8 cellular contexts compared by ENCODE assay signal in the genomic region with DNA sequence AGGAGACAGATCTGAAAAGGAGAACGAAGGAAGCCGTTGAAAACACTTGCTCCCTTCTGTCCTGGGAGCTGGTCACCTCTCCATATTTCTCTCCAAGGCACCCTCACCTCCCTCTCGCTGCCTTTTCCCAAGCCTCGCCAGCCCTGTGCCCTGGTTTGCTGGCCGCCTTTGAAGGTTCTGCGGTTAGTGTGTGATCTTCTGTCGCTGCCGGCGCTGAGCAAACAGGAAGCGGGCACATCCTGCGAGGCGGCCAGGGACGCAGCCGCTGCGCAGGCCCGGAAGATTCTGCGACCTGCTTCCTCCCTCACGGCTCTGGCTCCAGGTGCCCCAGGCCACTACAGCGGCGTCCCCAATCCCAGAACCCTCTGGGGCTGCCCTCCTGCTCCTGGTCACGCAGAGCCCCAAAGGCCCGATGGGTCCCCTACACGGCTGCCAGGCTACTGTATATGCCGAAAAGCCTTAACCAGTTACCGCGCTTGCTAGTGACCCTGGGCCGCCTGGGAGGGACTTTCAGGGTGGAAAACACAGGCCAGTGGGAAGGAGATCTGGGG. TPM values are rescaled to one million over a fixed set of nuclear protein-coding genes. Genes with fewer than 3 reads are reported as not detected.
DNase-seq lines count a peak whose midpoint lies in the region; ATAC-seq, FAIRE-seq and TF ChIP-seq lines count a peak whose summit lies in the region.

No MANE protein-coding gene starts in this region.

- H3K36me3 ChIP-seq in mucosa of rectum (ENCODE audit: control insufficient read depth in 2 of 2, insufficient read depth in 2 of 2, low read length in 2 of 2) (no peaks in the 10 kb centered on the region), upper lobe of left lung (no peaks in the 10 kb centered on the region)

- H3K27ac ChIP-seq in mucosa of rectum (ENCODE audit: low read depth in 2 of 2, low read length in 2 of 2) = peak overlapping the region; percentile 67 to 83
- peak overlapping the region; percentile 78 to 88 (median 82) for H3K27ac ChIP-seq in upper lobe of left lung

- peak overlapping the region; percentile 97 for H3K27ac Mint-ChIP-seq in activated naive CD4-positive, alpha-beta T cell treated with anti-CD3 and anti-CD28 coated beads, Interleukin-2, amount 50 U/mL, for 24 hours

- peak overlapping the region; percentile 90 for H3K4me3 Mint-ChIP-seq in activated naive CD4-positive, alpha-beta T cell treated with anti-CD3 and anti-CD28 coated beads, Interleukin-2, amount 50 U/mL, for 24 hours

- H3K9me3 ChIP-seq in mucosa of rectum (ENCODE audit: control insufficient read depth in 2 of 2, low read length in 2 of 2) (no peaks in the 10 kb centered on the region), upper lobe of left lung (no peaks in the 10 kb centered on the region)

- H3K9ac ChIP-seq in mucosa of rectum (ENCODE audit: low read depth in 1 of 2, low read length in 2 of 2) = peak overlapping the region; percentile 32 to 47

- FAIRE-seq in frontal cortex (lab: Jason Lieb, UNC) = no peak

- peak overlapping the region; percentile 34 to 54 for H3K4me3 ChIP-seq in mucosa of rectum (ENCODE audit: low read length in 2 of 2)
- peak overlapping the region in 2 of 4 donors; percentile 20 to 23 for H3K4me3 ChIP-seq in upper lobe of left lung

- H3K27me3 ChIP-seq in mucosa of rectum (ENCODE audit: control insufficient read depth in 2 of 2, insufficient read depth in 2 of 2, low read length in 2 of 2) (no peaks in the 10 kb centered on the region), upper lobe of left lung (no peaks in the 10 kb centered on the region)

- 20 to 60% methylated on average over 10 to 26 of the region's 27 CpGs for WGBS in upper lobe of left lung, 2 donors

- ATAC-seq in HG02763 (IDR thresholded peaks at IDR 0.05; ENCODE audit: unreplicated experiment) = peak; percentile 29
- ATAC-seq in upper lobe of left lung (ENCODE audit: low FRiP score in 2 of 2) = peak; percentile 28 to 64
- ATAC-seq in GM21447 (IDR thresholded peaks at IDR 0.05; ENCODE audit: unreplicated experiment) = no peak

- no peaks in the 10 kb centered on the region for H3K27me3 Mint-ChIP-seq in activated naive CD4-positive, alpha-beta T cell treated with anti-CD3 and anti-CD28 coated beads, Interleukin-2, amount 50 U/mL, for 24 hours

- H3K4me1 Mint-ChIP-seq in activated naive CD4-positive, alpha-beta T cell treated with anti-CD3 and anti-CD28 coated beads, Interleukin-2, amount 50 U/mL, for 24 hours = peaks cover 58% of the 10 kb centered on the region

- peaks cover 2% of the 10 kb centered on the region for H3K36me3 Mint-ChIP-seq in activated naive CD4-positive, alpha-beta T cell treated with anti-CD3 and anti-CD28 coated beads, Interleukin-2, amount 50 U/mL, for 24 hours

- no peaks in the 10 kb centered on the region for H3K9me3 Mint-ChIP-seq in activated naive CD4-positive, alpha-beta T cell treated with anti-CD3 and anti-CD28 coated beads, Interleukin-2, amount 50 U/mL, for 24 hours

- DNase-seq in EH (ENCODE audit: low read depth) = peak; percentile 11
- peak; percentile 55 for DNase-seq in SKM-1 treated with dmso at 0.1 percent for 144 hours (lab: John Stamatoyannopoulos, UW; ENCODE audit: unreplicated experiment)
- DNase-seq in upper lobe of left lung = peak; percentile 75 to 86
- no peak for DNase-seq in frontal cortex (ENCODE audit: low spot score in 2 of 2)

- TF ChIP-seq CTCF in upper lobe of left lung (IDR thresholded peaks at IDR 0.05) = no peak

- TF ChIP-seq EP300 in upper lobe of left lung (IDR thresholded peaks at IDR 0.05) = no peak

- H3K4me1 ChIP-seq in mucosa of rectum (ENCODE audit: control insufficient read depth in 2 of 2, insufficient read depth in 2 of 2, low read length in 2 of 2) (peaks cover 4 to 13% of the 10 kb centered on the region in 2 donors), upper lobe of left lung (peaks cover 0 to 6% (median 2%) of the 10 kb centered on the region in 4 donors)

- TF ChIP-seq POLR2A in upper lobe of left lung (IDR thresholded peaks at IDR 0.05) = peak in 1 of 4 donors; percentile 58

RNA-seq across cellular contexts. Expression of gene SASH3, which starts 2.5 kb away (rescaled TPM):
- total RNA-seq in upper lobe of left lung = 10 to 100 TPM; 21.5 to 60.3 (median 37.9) TPM
- 0.82 TPM for total RNA-seq in frontal cortex

RNA-seq across cellular contexts. Expression of gene XPNPEP2, which starts 38.5 kb away (rescaled TPM):
- total RNA-seq in upper lobe of left lung (1 to 10 TPM in 3 of 6 donors, under 1 TPM in 1, not detected in 2; 0.91 to 5.1 (median 2.5) TPM), frontal cortex (under 0.01 TPM)

Comparison
In these comparisons a context has a peak if more than half of its experiments do, and no peak if none do; other contexts are left out.
1. DNase-seq: peak in EH (single experiment), SKM-1 treated with dmso at 0.1 percent for 144 hours (single experiment) and upper lobe of left lung (2 of 2); none in frontal cortex (0 of 2).
2. RNA of gene SASH3, which starts 2.5 kb away (total RNA-seq): 21.5 to 60.3 TPM in upper lobe of left lung; 0.82 TPM in frontal cortex (single experiment); every median in the first group is over 10 times any median in the second.